Comparison of ENCODE assay signal across 1 cellular context in genomic region chr1:10778640-10779039, GRCh38.
TF ChIP-seq lines count a peak whose summit lies in the region.

No MANE protein-coding gene starts in this region.

TF ChIP-seq in HCT116, 20 proteins besides CTCF, POLR2A, EP300 and RAD21 (continued from another document):
- no peak for TF ChIP-seq CEBPB (IDR thresholded peaks at IDR 0.05; ENCODE audit: low read depth)
- TF ChIP-seq ZNF274 (IDR thresholded peaks at IDR 0.05; ENCODE audit: low read depth, low read length): no peak
- TF ChIP-seq EZH2 (IDR thresholded peaks at IDR 0.05): no peak
- TF ChIP-seq ELF1 (IDR thresholded peaks at IDR 0.05; ENCODE audit: borderline replicate concordance, low read depth): no peak
- no peak for TF ChIP-seq SIN3A (IDR thresholded peaks at IDR 0.05; ENCODE audit: low read depth)
- no peak for TF ChIP-seq TCF7L2 (IDR thresholded peaks at IDR 0.05; ENCODE audit: borderline replicate concordance, extremely low read depth, insufficient read depth, insufficient read length)
- no peak for TF ChIP-seq JUND (IDR thresholded peaks at IDR 0.05)
- no peak for TF ChIP-seq YY1 (IDR thresholded peaks at IDR 0.05; ENCODE audit: extremely low read depth, insufficient replicate concordance, low read depth, low read length)
- TF ChIP-seq FOSL1 (IDR thresholded peaks at IDR 0.05; ENCODE audit: low read depth): no peak
- TF ChIP-seq POLR2AphosphoS5 (IDR thresholded peaks at IDR 0.05; ENCODE audit: low read depth, low read length): no peak
- TF ChIP-seq EZH2phosphoT487 (IDR thresholded peaks at IDR 0.05; ENCODE audit: borderline replicate concordance): no peak
- no peak for TF ChIP-seq REST (IDR thresholded peaks at IDR 0.05; ENCODE audit: low read depth)
- TF ChIP-seq ZFX (IDR thresholded peaks at IDR 0.05): no peak
- TF ChIP-seq, protein P1, sequence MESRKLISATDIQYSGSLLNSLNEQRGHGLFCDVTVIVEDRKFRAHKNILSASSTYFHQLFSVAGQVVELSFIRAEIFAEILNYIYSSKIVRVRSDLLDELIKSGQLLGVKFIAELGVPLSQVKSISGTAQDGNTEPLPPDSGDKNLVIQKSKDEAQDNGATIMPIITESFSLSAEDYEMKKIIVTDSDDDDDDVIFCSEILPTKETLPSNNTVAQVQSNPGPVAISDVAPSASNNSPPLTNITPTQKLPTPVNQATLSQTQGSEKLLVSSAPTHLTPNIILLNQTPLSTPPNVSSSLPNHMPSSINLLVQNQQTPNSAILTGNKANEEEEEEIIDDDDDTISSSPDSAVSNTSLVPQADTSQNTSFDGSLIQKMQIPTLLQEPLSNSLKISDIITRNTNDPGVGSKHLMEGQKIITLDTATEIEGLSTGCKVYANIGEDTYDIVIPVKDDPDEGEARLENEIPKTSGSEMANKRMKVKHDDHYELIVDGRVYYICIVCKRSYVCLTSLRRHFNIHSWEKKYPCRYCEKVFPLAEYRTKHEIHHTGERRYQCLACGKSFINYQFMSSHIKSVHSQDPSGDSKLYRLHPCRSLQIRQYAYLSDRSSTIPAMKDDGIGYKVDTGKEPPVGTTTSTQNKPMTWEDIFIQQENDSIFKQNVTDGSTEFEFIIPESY (IDR thresholded peaks at IDR 0.05; ENCODE audit: extremely low read depth, insufficient replicate concordance, low read length): no peak
